In genomic region chr19:33595783-33596182, GRCh38 we compare ENCODE assay signal across 30 cellular contexts. TPM values are rescaled to one million over a fixed set of nuclear protein-coding genes. Genes with fewer than 3 reads are reported as not detected.
"Had no signal": no experiment of that assay in that cellular context is flagged by ENCODE, and none has a peak within 500 bp of the region (broad histone marks: within the 10 kb centered on the region; RNA-seq: fewer than 3 reads in every experiment).

No MANE protein-coding gene starts in this region.

- H3K36me3 Mint-ChIP-seq: mesothelial cell of epicardium; neural progenitor cell; stimulated activated effector memory CD8-positive, alpha-beta T cell treated with anti-CD3 and anti-CD28 coated beads, Interleukin-12 subunit alpha, Interleukin-12 subunit beta, amount 100 ng/mL, for 72 hours had no signal

- H3K4me1 Mint-ChIP-seq: endodermal cell; mesothelial cell of epicardium; naive B cell; nephron; neural progenitor cell; stimulated activated effector memory CD8-positive, alpha-beta T cell treated with anti-CD3 and anti-CD28 coated beads, Interleukin-12 subunit alpha, Interleukin-12 subunit beta, amount 100 ng/mL, for 72 hours had no signal

- H3K27me3 ChIP-seq: colonic mucosa, neural progenitor cell, sigmoid colon, thyroid gland had no signal

- H3K9me3 ChIP-seq: colonic mucosa, thyroid gland had no signal

- ATAC-seq: esophagus mucosa; gastrocnemius medialis; left lung; mucosa of descending colon; psoas muscle; right cardiac atrium; stimulated activated effector memory CD8-positive, alpha-beta T cell treated with anti-CD3 and anti-CD28 coated beads, Interleukin-12 subunit alpha, Interleukin-12 subunit beta, amount 100 ng/mL, for 72 hours had no signal

- H3K27ac Mint-ChIP-seq: dendritic cell treated with granulocyte-macrophage colony-stimulating factor and Interleukin-4, amounts not matched to agents 40 ng/mL and 50 ng/mL, for 4 days; endodermal cell; mesothelial cell of epicardium; naive B cell; nephron; neural progenitor cell; stimulated activated effector memory CD8-positive, alpha-beta T cell treated with anti-CD3 and anti-CD28 coated beads, Interleukin-12 subunit alpha, Interleukin-12 subunit beta, amount 100 ng/mL, for 72 hours had no signal

- H3K27me3 Mint-ChIP-seq: dendritic cell treated with granulocyte-macrophage colony-stimulating factor and Interleukin-4, amounts not matched to agents 40 ng/mL and 50 ng/mL, for 4 days had no signal

- H3K27ac ChIP-seq: colonic mucosa, epithelial cell of prostate, gastrocnemius medialis, left lung, neural progenitor cell, psoas muscle, sigmoid colon, stomach, thyroid gland had no signal

- H3K4me1 ChIP-seq: colonic mucosa, gastrocnemius medialis, left lung, neural progenitor cell, psoas muscle, sigmoid colon, stomach, thyroid gland had no signal

- H2AFZ ChIP-seq: neural progenitor cell had no signal

- DNase-seq: colonic mucosa; effector CD8-positive, alpha-beta T cell; endodermal cell; foreskin fibroblast; gastrocnemius medialis; head of caudate nucleus; kidney; left lung; mesenchymal stem cell; mucosa of descending colon; naive B cell; psoas muscle; right cardiac atrium; sigmoid colon; stimulated activated CD4-positive, alpha-beta T cell treated with anti-CD3 and anti-CD28 coated beads, Interleukin-2, amount 100 ng/mL, for 24 hours; stimulated activated CD4-positive, alpha-beta T cell treated with anti-CD3 and anti-CD28 coated beads, Interleukin-4, amount 100 ng/mL, for 24 hours; stimulated activated naive CD4-positive, alpha-beta T cell treated with Interleukin-2 at 50 U/mL for 16 hours; stomach; thyroid gland; trophoblast cell had no signal

- H3K4me3 Mint-ChIP-seq: dendritic cell treated with granulocyte-macrophage colony-stimulating factor and Interleukin-4, amounts not matched to agents 40 ng/mL and 50 ng/mL, for 4 days; endodermal cell; mesothelial cell of epicardium; naive B cell; nephron; neural progenitor cell; stimulated activated effector memory CD8-positive, alpha-beta T cell treated with anti-CD3 and anti-CD28 coated beads, Interleukin-12 subunit alpha, Interleukin-12 subunit beta, amount 100 ng/mL, for 72 hours had no signal

- H3K4me2 ChIP-seq: neural progenitor cell had no signal

- H3K4me3 ChIP-seq: colonic mucosa, gastrocnemius medialis, left lung, mucosa of descending colon, neural progenitor cell, psoas muscle, sigmoid colon, stomach, thyroid gland had no signal

- FAIRE-seq: kidney had no signal

- H3K36me3 ChIP-seq: colonic mucosa, gastrocnemius medialis, left lung, neural progenitor cell, sigmoid colon, stomach, thyroid gland had no signal

RNA-seq across cellular contexts. Expression of gene CHST8, which starts 26.0 kb away (rescaled TPM):
- total RNA-seq: colonic mucosa, osteoblast, renal cortical epithelial cell, skeletal muscle tissue had no signal
